8 cellular contexts compared by ENCODE assay signal in the genomic region with DNA sequence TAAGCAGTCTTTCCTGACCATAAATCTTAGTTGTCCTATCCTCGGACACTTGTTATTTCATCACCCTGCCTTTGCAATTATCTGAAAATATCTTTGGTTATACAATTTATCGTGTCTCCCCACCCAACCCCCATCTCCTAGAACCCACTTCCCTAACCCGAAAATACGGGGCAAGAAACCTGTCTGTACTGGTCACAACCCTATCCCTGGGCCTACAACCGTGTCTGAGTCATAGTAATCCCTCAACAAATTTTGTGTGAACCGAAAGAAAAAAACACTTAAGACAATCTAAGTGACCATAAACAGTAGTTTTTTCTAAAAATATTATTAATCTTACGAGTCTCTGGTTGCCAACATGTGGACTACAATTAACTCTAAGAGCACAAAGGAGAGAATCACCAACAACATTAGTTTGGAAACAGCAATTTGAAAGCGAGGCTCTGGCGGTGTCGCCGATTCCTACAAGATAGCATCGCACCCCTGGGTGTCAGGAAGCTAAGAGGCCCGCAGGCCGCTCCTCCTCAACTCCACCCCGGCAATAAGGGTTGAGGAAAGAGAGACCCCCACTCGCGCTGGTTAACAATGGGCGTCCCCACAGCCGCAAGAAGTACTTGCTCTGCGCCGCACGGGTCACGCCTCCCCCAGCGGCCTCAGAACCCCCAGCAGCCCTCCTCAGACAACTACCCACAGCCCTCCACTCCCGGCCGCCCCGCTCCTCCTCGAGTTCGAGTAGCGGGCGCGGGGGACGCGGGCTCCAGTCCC. TPM values are rescaled to one million over a fixed set of nuclear protein-coding genes. Genes with fewer than 3 reads are reported as not detected.
DNase-seq lines count a peak whose midpoint lies in the region; ATAC-seq, FAIRE-seq and TF ChIP-seq lines count a peak whose summit lies in the region.
"Not testable (repeated sequence)": the region's sequence is repeated elsewhere in the genome, so short reads cannot be mapped to it uniquely, and the experiment has no call there.

No MANE protein-coding gene starts in this region.

- peak overlapping the region; percentile 63 for H3K27ac ChIP-seq in endothelial cell of umbilical vein (ENCODE audit: insufficient read depth, low read depth, low read length)

- not testable (repeated sequence) for FAIRE-seq in endothelial cell of umbilical vein (lab: Jason Lieb, UNC)

- POLR2A ChIA-PET in endothelial cell of umbilical vein (lab: Charles Lee) = not testable (repeated sequence)

- not testable (repeated sequence) for H3K4me1 ChIP-seq in endothelial cell of umbilical vein (ENCODE audit: control insufficient read depth, extremely low read depth, insufficient read depth, low read length)

- H3K36me3 ChIP-seq in endothelial cell of umbilical vein (ENCODE audit: control insufficient read depth in 2 of 2, extremely low read depth in 1 of 2, insufficient read depth in 2 of 2, low read length in 2 of 2) = not testable (repeated sequence)

- not testable (repeated sequence) for H3K9me1 ChIP-seq in endothelial cell of umbilical vein (replicated peaks; ENCODE audit: control insufficient read depth, extremely low read depth, insufficient read depth, low read length)

- H3K9me3 ChIP-seq in endothelial cell of umbilical vein (replicated peaks; ENCODE audit: control insufficient read depth, insufficient read depth, low read length) = not testable (repeated sequence)

- H3K36me3 Mint-ChIP-seq in activated T-cell treated with anti-CD3 and anti-CD28 coated beads, Interleukin-2, amount 50 U/mL, for 72 hours (ENCODE audit: insufficient read depth in 2 of 2) = not testable (repeated sequence)

- TF ChIP-seq POLR2A in endothelial cell of umbilical vein (IDR thresholded peaks at IDR 0.05; ENCODE audit: low read depth, low read length) = not testable (repeated sequence)

- not testable (repeated sequence) for H3K79me2 ChIP-seq in endothelial cell of umbilical vein (ENCODE audit: control insufficient read depth, insufficient read depth, low read length)

- not testable (repeated sequence) for H3K27me3 ChIP-seq in endothelial cell of umbilical vein (ENCODE audit: control insufficient read depth in 2 of 2, insufficient read depth in 2 of 2, low read length in 2 of 2)

- H3K9me3 Mint-ChIP-seq in activated T-cell treated with anti-CD3 and anti-CD28 coated beads, Interleukin-2, amount 50 U/mL, for 72 hours = not testable (repeated sequence)

- dilution Hi-C loops in endothelial cell of umbilical vein (cut with MboI; ENCODE audit: extremely low pct_ligation_motif_present, low sequenced_read_pairs) = not testable (repeated sequence)

- peak overlapping the region; percentile 84 for H2AFZ ChIP-seq in endothelial cell of umbilical vein (ENCODE audit: low read depth, low read length)

- H3K4me2 ChIP-seq in endothelial cell of umbilical vein (ENCODE audit: insufficient read depth, low read length) = not testable (repeated sequence)

- not testable (repeated sequence) for H3K9ac ChIP-seq in endothelial cell of umbilical vein (replicated peaks; ENCODE audit: extremely low read depth, insufficient read depth, low read length)

- H4K20me1 ChIP-seq in endothelial cell of umbilical vein (replicated peaks; ENCODE audit: control insufficient read depth, extremely low read depth, insufficient read depth, low read length) = not testable (repeated sequence)

- H3K4me1 Mint-ChIP-seq in activated T-cell treated with anti-CD3 and anti-CD28 coated beads, Interleukin-2, amount 50 U/mL, for 72 hours (ENCODE audit: low read depth) = peaks cover 17% of the 10 kb centered on the region

- CTCF ChIA-PET in endothelial cell of umbilical vein (lab: Charles Lee) = not testable (repeated sequence)

- not testable (repeated sequence) for DNase-seq in AG09309 (ENCODE audit: low read depth); endothelial cell of umbilical vein (ENCODE audit: low read depth, low spot score); retinal pigment epithelial cell (ENCODE audit: low read depth)
- DNase-seq in NOMO-1 treated with DMSO at 0.1 percent for 48 hours (lab: John Stamatoyannopoulos, UW; ENCODE audit: unreplicated experiment) (peak; percentile 22), left lobe of liver (ENCODE audit: low spot score) (peak; percentile 43)
- DNase-seq in activated T-cell treated with anti-CD3 and anti-CD28 coated beads, Interleukin-2, amount 50 U/mL, for 72 hours = peak in 1 of 2 donors; percentile 19

- H3K27me3 Mint-ChIP-seq in activated T-cell treated with anti-CD3 and anti-CD28 coated beads, Interleukin-2, amount 50 U/mL, for 72 hours (ENCODE audit: low read depth) = not testable (repeated sequence)

- H3K4me3 ChIP-seq in AG09309 (ENCODE audit: control insufficient read depth, low read depth, low read length) (peak overlapping the region; percentile 52), endothelial cell of umbilical vein (replicated peaks in 1 of 3; ENCODE audit: insufficient read depth in 1 of 3, low read depth in 1 of 3, low read length in 3 of 3) (peak overlapping the region; percentile 61 to 69 (median 66)), retinal pigment epithelial cell (ENCODE audit: low read length) (peak overlapping the region; percentile 66)

- BruUV-seq in endothelial cell of umbilical vein (replicated peaks; lab: Mats Ljungman, UMichigan) = not testable (repeated sequence)

- peak overlapping the region; percentile 87 to 98 for H3K4me3 Mint-ChIP-seq in activated T-cell treated with anti-CD3 and anti-CD28 coated beads, Interleukin-2, amount 50 U/mL, for 72 hours

- TF ChIP-seq CTCF in AG09309 (IDR thresholded peaks at IDR 0.05; ENCODE audit: control insufficient read depth, insufficient read depth, low read depth, low read length, missing control alignments); endothelial cell of umbilical vein (IDR thresholded peaks at IDR 0.05; ENCODE audit: extremely low read depth in 1 of 2, insufficient read depth in 1 of 2, low read depth in 1 of 2, low read length in 2 of 2); retinal pigment epithelial cell (conservative IDR thresholded peaks at IDR 0.05; ENCODE audit: low read depth, low read length): not testable (repeated sequence)

- peak; percentile 24 for ATAC-seq in GM19452 (IDR thresholded peaks at IDR 0.05; ENCODE audit: unreplicated experiment)
- ATAC-seq in HG02981 (IDR thresholded peaks at IDR 0.05; ENCODE audit: unreplicated experiment) = peak; percentile 32
- peak; percentile 65 to 68 for ATAC-seq in activated T-cell treated with anti-CD3 and anti-CD28 coated beads, Interleukin-2, amount 50 U/mL, for 72 hours (replicated peaks in 1 of 2)
- ATAC-seq in left lobe of liver = peak; percentile 57

- intact Hi-C loops in endothelial cell of umbilical vein (cut with micrococcal nuclease) = not testable (repeated sequence)

- H3K27ac Mint-ChIP-seq in activated T-cell treated with anti-CD3 and anti-CD28 coated beads, Interleukin-2, amount 50 U/mL, for 72 hours = not testable (repeated sequence)

RNA-seq across cellular contexts. Expression of a gene that starts 0.5 kb away (rescaled TPM):
- total RNA-seq in activated T-cell treated with anti-CD3 and anti-CD28 coated beads, Interleukin-2, amount 50 U/mL, for 72 hours = 10 to 100 TPM; 19.5 to 26.5 TPM
- total RNA-seq in endothelial cell of umbilical vein (28.7 and 36.3 TPM in 2 replicates), left lobe of liver (4.1 TPM)
- 5.2 and 6.4 TPM in 2 replicates for polyA plus RNA-seq in endothelial cell of umbilical vein
- 3.5 and 3.9 TPM in 2 replicates for polyA plus RNA-seq in endothelial cell of umbilical vein (2011; cell fraction: cytosol; rRNA removed)
- polyA plus RNA-seq in endothelial cell of umbilical vein (2011; cell fraction: nucleus; rRNA removed) = 28.5 and 36.0 TPM in 2 replicates
- 5.4 and 11.6 TPM in 2 replicates for polyA plus RNA-seq in endothelial cell of umbilical vein (2012)
- 47.5 and 64.3 TPM in 2 replicates for polyA minus RNA-seq in endothelial cell of umbilical vein
- polyA minus RNA-seq in endothelial cell of umbilical vein (2011; cell fraction: cytosol; rRNA and poly(A)+ RNA removed) = 14.1 TPM
- 101 and 113 TPM in 2 replicates for polyA minus RNA-seq in endothelial cell of umbilical vein (2011; cell fraction: nucleus; rRNA and poly(A)+ RNA removed)

RNA-seq across cellular contexts. Expression of a gene that starts 56.7 kb away (rescaled TPM):
- total RNA-seq in activated T-cell treated with anti-CD3 and anti-CD28 coated beads, Interleukin-2, amount 50 U/mL, for 72 hours = 1 to 10 TPM; 1.2 to 1.5 TPM
- total RNA-seq in endothelial cell of umbilical vein = 0.90 and 2.5 TPM in 2 replicates
- 0.80 and 1.3 TPM in 2 replicates for polyA plus RNA-seq in endothelial cell of umbilical vein
- polyA plus RNA-seq in endothelial cell of umbilical vein (2011; cell fraction: cytosol; rRNA removed) = 0.09 and 0.17 TPM in 2 replicates
- polyA plus RNA-seq in endothelial cell of umbilical vein (2011; cell fraction: nucleus; rRNA removed) = 4.0 and 4.8 TPM in 2 replicates
- polyA plus RNA-seq in endothelial cell of umbilical vein (2012) = 0.40 TPM in 1 of 2 replicates, not detected in the other
- 1.4 and 1.6 TPM in 2 replicates for polyA minus RNA-seq in endothelial cell of umbilical vein
- 2.2 TPM for polyA minus RNA-seq in endothelial cell of umbilical vein (2011; cell fraction: cytosol; rRNA and poly(A)+ RNA removed)
- 0.63 and 2.9 TPM in 2 replicates for polyA minus RNA-seq in endothelial cell of umbilical vein (2011; cell fraction: nucleus; rRNA and poly(A)+ RNA removed)
- 0.55 TPM for total RNA-seq in left lobe of liver
